ENCODE assay signal across 9 cellular contexts in the genomic region with DNA sequence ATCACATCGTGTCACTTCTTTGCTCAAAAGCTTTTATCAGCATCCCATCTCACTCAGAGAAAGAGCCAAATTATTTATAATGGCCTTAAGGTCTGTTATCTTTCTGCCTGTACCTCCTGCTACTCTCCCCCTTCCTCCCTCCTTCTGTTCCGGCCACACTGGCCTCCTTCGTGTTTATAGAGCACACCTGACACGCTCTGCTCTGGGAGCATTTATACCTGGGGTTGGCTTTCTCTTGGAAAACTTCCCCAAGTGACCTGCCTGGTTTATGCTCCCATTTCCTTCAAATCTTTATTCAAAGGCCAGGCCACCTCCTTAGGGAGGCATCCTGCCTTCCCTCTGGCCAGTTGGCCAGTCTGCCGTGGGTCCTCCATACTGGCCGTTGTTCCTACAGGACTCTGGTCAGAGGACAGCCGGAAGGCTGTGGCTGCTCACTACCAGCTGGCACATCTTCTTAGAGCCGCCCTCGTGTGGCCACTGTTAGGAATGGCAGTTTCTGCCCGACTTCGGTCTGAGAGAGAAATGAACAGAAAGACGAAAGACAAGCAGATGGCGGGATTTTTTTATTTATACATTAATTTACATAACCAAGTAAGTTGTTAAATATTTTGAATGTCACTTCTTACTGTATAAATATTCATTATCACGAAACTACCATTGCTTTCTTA.
A peak's percentile ranks its signal among the peaks of the same experiment; 100 is the strongest.
DNase-seq lines count a peak whose midpoint lies in the region; ATAC-seq and TF ChIP-seq lines count a peak whose summit lies in the region.
"Had no signal": no experiment of that assay in that cellular context is flagged by ENCODE, and none has a peak within 500 bp of the region (broad histone marks: within the 10 kb centered on the region; RNA-seq: fewer than 3 reads in every experiment).

No MANE protein-coding gene starts in this region.

- H3K36me3 ChIP-seq in RWPE2 (ENCODE audit: low read depth): no peaks in the 10 kb centered on the region

- H3K4me3 ChIP-seq in RWPE2 (ENCODE audit: severe bottlenecking): no peak overlapping the region

- H3K9me3 Mint-ChIP-seq in osteocyte (ENCODE audit: unreplicated experiment) (no peaks in the 10 kb centered on the region), type B pancreatic cell (peaks cover 4% of the 10 kb centered on the region)

- H3K27ac ChIP-seq in RWPE2 (ENCODE audit: poor library complexity, severe bottlenecking): no peak overlapping the region
- H3K27ac ChIP-seq: epithelial cell of prostate had no signal

- DNase-seq in DMS153 treated with DMSO at 0.1 percent for 48 hours (lab: John Stamatoyannopoulos, UW; ENCODE audit: unreplicated experiment) (peak; percentile 16), HPDE6-E6E7 (ENCODE audit: extremely low spot score) (peak; percentile 46), RWPE2 (ENCODE audit: low spot score) (peak; percentile 29), germinal center (ENCODE audit: low spot score) (peak; percentile 21), osteocyte (ENCODE audit: extremely low spot score, unreplicated experiment) (peak; percentile 87), type B pancreatic cell (ENCODE audit: extremely low spot score, unreplicated experiment) (no peak)
- peak; percentile 79 for DNase-seq in activated effector memory CD4-positive, alpha-beta T cell treated with anti-CD3 and anti-CD28 coated beads, Interleukin-2, amount 50 U/mL, for 16 hours

- peak; percentile 75 for TF ChIP-seq CTCF in RWPE2 (IDR thresholded peaks at IDR 0.05; ENCODE audit: poor library complexity, severe bottlenecking)
- TF ChIP-seq CTCF in osteocyte (IDR thresholded peaks at IDR 0.05): peak; percentile 88
- TF ChIP-seq CTCF in type B pancreatic cell (conservative IDR thresholded peaks at IDR 0.05): peak; percentile 89

- no peaks in the 10 kb centered on the region for H3K27me3 Mint-ChIP-seq in osteocyte (ENCODE audit: unreplicated experiment)
- H3K27me3 Mint-ChIP-seq in type B pancreatic cell: no peaks in the 10 kb centered on the region

- no peaks in the 10 kb centered on the region for H3K9me3 ChIP-seq in RWPE2 (ENCODE audit: severe bottlenecking)

- no peak overlapping the region for H3K4me3 Mint-ChIP-seq in osteocyte (ENCODE audit: unreplicated experiment)
- peak overlapping the region; percentile 70 for H3K4me3 Mint-ChIP-seq in type B pancreatic cell

- H3K4me1 ChIP-seq in RWPE2 (ENCODE audit: insufficient read depth, poor library complexity, severe bottlenecking): no peaks in the 10 kb centered on the region

- peak; percentile 96 for ATAC-seq in GM21390 (IDR thresholded peaks at IDR 0.05; ENCODE audit: unreplicated experiment)
- ATAC-seq in RWPE2 (ENCODE audit: low read depth): peak; percentile 61

- H3K27me3 ChIP-seq in RWPE2 (ENCODE audit: insufficient read depth, poor library complexity, severe bottlenecking): no peaks in the 10 kb centered on the region

- no peak overlapping the region for H3K27ac Mint-ChIP-seq in osteocyte (ENCODE audit: unreplicated experiment)
- no peak overlapping the region for H3K27ac Mint-ChIP-seq in type B pancreatic cell

- peaks cover 20% of the 10 kb centered on the region for H3K4me1 Mint-ChIP-seq in osteocyte (ENCODE audit: unreplicated experiment)
- peaks cover 3% of the 10 kb centered on the region for H3K4me1 Mint-ChIP-seq in type B pancreatic cell (ENCODE audit: unreplicated experiment)

- H3K36me3 Mint-ChIP-seq in osteocyte (ENCODE audit: unreplicated experiment): no peaks in the 10 kb centered on the region
- H3K36me3 Mint-ChIP-seq in type B pancreatic cell: no peaks in the 10 kb centered on the region
